ENCODE assay signal across 11 cellular contexts in the genomic region with DNA sequence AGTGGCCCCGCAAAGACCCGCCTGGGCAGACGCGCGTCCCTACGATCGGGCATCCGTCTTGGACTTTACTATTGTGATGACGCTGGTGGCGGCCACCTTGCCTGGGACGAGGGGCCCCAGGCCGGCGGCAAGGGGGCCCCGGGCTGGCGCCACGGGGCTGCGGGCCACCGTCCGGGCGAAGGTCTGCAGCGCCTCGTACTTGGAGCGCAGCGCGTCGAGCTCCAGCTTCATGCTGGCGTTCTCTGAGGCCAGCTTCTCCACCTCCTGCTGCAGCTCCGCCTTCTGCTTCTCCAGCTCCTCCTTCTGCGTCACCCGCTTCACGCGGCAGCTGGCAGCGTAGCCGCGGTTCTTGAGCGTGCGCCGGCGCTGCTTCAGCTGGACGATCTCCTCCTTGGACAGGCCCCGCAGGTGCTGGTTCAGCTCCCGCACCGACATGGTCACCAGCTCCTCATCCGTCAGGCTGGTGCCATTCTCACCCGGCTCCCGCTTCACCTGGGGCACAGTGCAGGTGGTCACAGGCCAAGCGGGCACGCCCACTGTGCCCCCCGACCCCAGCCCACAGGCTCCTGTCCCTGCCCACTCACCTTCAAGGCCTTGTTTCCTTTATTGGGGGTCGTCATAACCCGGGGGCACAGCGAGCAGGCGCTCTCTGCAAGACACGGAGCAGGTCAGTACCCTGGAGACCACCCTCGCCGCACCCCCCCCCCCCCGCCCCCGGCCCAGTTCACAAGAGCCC. TPM values are rescaled to one million over a fixed set of nuclear protein-coding genes. Genes with fewer than 3 reads are reported as not detected.
A peak's percentile ranks its signal among the peaks of the same experiment; 100 is the strongest.
DNase-seq lines count a peak whose midpoint lies in the region; ATAC-seq and TF ChIP-seq lines count a peak whose summit lies in the region.
"Had no signal": no experiment of that assay in that cellular context is flagged by ENCODE, and none has a peak within 500 bp of the region (broad histone marks: within the 10 kb centered on the region; RNA-seq: fewer than 3 reads in every experiment).

No MANE protein-coding gene starts in this region.

- no peak overlapping the region for H3K23ac ChIP-seq in H9 (ENCODE audit: insufficient read length, low read depth, low read length)

- H2BK12ac ChIP-seq in H9 (ENCODE audit: insufficient read length, low read depth, low read length), result no peak overlapping the region

- H3K27ac ChIP-seq in H9 (ENCODE audit: insufficient read length, low read depth, low read length) (peak overlapping the region; percentile 17), WERI-Rb-1 (peak overlapping the region; percentile 67)

- H3K27me3 Mint-ChIP-seq in H9 (ENCODE audit: low read depth), result no peaks in the 10 kb centered on the region
- H3K27me3 Mint-ChIP-seq in glutamatergic neuron (ENCODE audit: unreplicated experiment), result peaks cover 8% of the 10 kb centered on the region
- no peaks in the 10 kb centered on the region for H3K27me3 Mint-ChIP-seq in activated T-helper 2 cell treated with anti-CD3 and anti-CD28 coated beads, Interferon-gamma antibody, Interleukin-2, Interleukin-4, amounts not matched to agents 10 μg/mL and 5 μg/mL and 100 μg/mL, durations not matched to agents 14 hours and 24 hours and 36 hours (ENCODE audit: low read depth)
- H3K27me3 Mint-ChIP-seq: stimulated activated naive CD8-positive, alpha-beta T cell treated with anti-CD3 and anti-CD28 coated beads, Interleukin-15, Interleukin-2, amounts not matched to agents 100 ng/mL and 50 ng/mL, for 24 hours had no signal

- no peak overlapping the region for H3K56ac ChIP-seq in H9 (ENCODE audit: insufficient read length, low read depth, low read length)

- H3K36me3 ChIP-seq in WERI-Rb-1, result peaks cover 35% of the 10 kb centered on the region

- H3K4me1 Mint-ChIP-seq in H9, result peaks cover 35 to 38% of the 10 kb centered on the region in 2 experiments
- peaks cover 28% of the 10 kb centered on the region for H3K4me1 Mint-ChIP-seq in glutamatergic neuron (ENCODE audit: low read depth, unreplicated experiment)
- peaks cover 10% of the 10 kb centered on the region for H3K4me1 Mint-ChIP-seq in stimulated activated effector memory CD8-positive, alpha-beta T cell treated with anti-CD3 and anti-CD28 coated beads, Interleukin-12 subunit alpha, Interleukin-12 subunit beta, amount 100 ng/mL, for 72 hours
- peaks cover 16% of the 10 kb centered on the region for H3K4me1 Mint-ChIP-seq in activated T-helper 2 cell treated with anti-CD3 and anti-CD28 coated beads, Interferon-gamma antibody, Interleukin-2, Interleukin-4, amounts not matched to agents 10 μg/mL and 5 μg/mL and 100 μg/mL, durations not matched to agents 14 hours and 24 hours and 36 hours (ENCODE audit: low read depth)

- H3K4me3 ChIP-seq in WERI-Rb-1 (ENCODE audit: low read depth, low read length), result peak overlapping the region; percentile 34; the same call in 1 of the 2 replicates

- H3K27me3 ChIP-seq in H9 (ENCODE audit: insufficient read depth, low read length), result no peaks in the 10 kb centered on the region
- no peaks in the 10 kb centered on the region for H3K27me3 ChIP-seq in WERI-Rb-1 (ENCODE audit: insufficient read depth, low read depth, severe bottlenecking)

- peaks cover 12 to 33% (median 25%) of the 10 kb centered on the region in 3 experiments; a peak in 6 of 7 replicates for H3K36me3 Mint-ChIP-seq in H9 (ENCODE audit: insufficient read depth in 1 of 3, low read depth in 3 of 3)
- peaks cover 5% of the 10 kb centered on the region for H3K36me3 Mint-ChIP-seq in glutamatergic neuron (ENCODE audit: unreplicated experiment)
- peaks cover 57% of the 10 kb centered on the region for H3K36me3 Mint-ChIP-seq in stimulated activated effector memory CD8-positive, alpha-beta T cell treated with anti-CD3 and anti-CD28 coated beads, Interleukin-12 subunit alpha, Interleukin-12 subunit beta, amount 100 ng/mL, for 72 hours
- H3K36me3 Mint-ChIP-seq in activated T-helper 2 cell treated with anti-CD3 and anti-CD28 coated beads, Interferon-gamma antibody, Interleukin-2, Interleukin-4, amounts not matched to agents 10 μg/mL and 5 μg/mL and 100 μg/mL, durations not matched to agents 14 hours and 24 hours and 36 hours (ENCODE audit: low read depth), result peaks cover 25% of the 10 kb centered on the region

- no peak for DNase-seq in H9
- no peak for DNase-seq in WERI-Rb-1
- no peak for DNase-seq in glutamatergic neuron
- no peak for DNase-seq in stimulated activated effector memory CD8-positive, alpha-beta T cell treated with anti-CD3 and anti-CD28 coated beads, Interleukin-12 subunit alpha, Interleukin-12 subunit beta, amount 100 ng/mL, for 72 hours (ENCODE audit: low spot score in 2 of 2)
- no peak for DNase-seq in activated T-helper 2 cell treated with anti-CD3 and anti-CD28 coated beads, Interferon-gamma antibody, Interleukin-2, Interleukin-4, amounts not matched to agents 10 μg/mL and 5 μg/mL and 100 μg/mL, durations not matched to agents 14 hours and 24 hours and 36 hours (ENCODE audit: low spot score)
- no peak for DNase-seq in NCI-H774 (lab: John Stamatoyannopoulos, UW)
- DNase-seq in islet precursor cell, result no peak
- no peak for DNase-seq in epidermal melanocyte (ENCODE audit: insufficient read length, low spot score)
- DNase-seq: activated naive CD4-positive, alpha-beta T cell; NCI-H2171 treated with DMSO at 0.1 percent for 48 hours had no signal

- H2BK120ac ChIP-seq in H9 (ENCODE audit: low read depth, low read length, poor library complexity, severe bottlenecking), result no peak overlapping the region

- H3K9me3 ChIP-seq in H9 (ENCODE audit: control insufficient read depth, low read depth, low read length) (no peaks in the 10 kb centered on the region), WERI-Rb-1 (ENCODE audit: severe bottlenecking) (no peaks in the 10 kb centered on the region)

- no CpG with 5 or more reads among the region's 58 CpGs for WGBS in H9 (ENCODE audit: extremely low coverage, insufficient read length, low lambda C conversion rate)

- no peak overlapping the region for H3K18ac ChIP-seq in H9 (ENCODE audit: insufficient read length, low read depth, low read length)

- peak overlapping the region in 2 of 3 experiments; percentile 73 to 99; a peak in 4 of 7 replicates for H3K27ac Mint-ChIP-seq in H9
- H3K27ac Mint-ChIP-seq in glutamatergic neuron (ENCODE audit: unreplicated experiment), result no peak overlapping the region
- peak overlapping the region; percentile 41 for H3K27ac Mint-ChIP-seq in stimulated activated effector memory CD8-positive, alpha-beta T cell treated with anti-CD3 and anti-CD28 coated beads, Interleukin-12 subunit alpha, Interleukin-12 subunit beta, amount 100 ng/mL, for 72 hours
- H3K27ac Mint-ChIP-seq in activated T-helper 2 cell treated with anti-CD3 and anti-CD28 coated beads, Interferon-gamma antibody, Interleukin-2, Interleukin-4, amounts not matched to agents 10 μg/mL and 5 μg/mL and 100 μg/mL, durations not matched to agents 14 hours and 24 hours and 36 hours, result no peak overlapping the region
- H3K27ac Mint-ChIP-seq: stimulated activated naive CD8-positive, alpha-beta T cell treated with anti-CD3 and anti-CD28 coated beads, Interleukin-15, Interleukin-2, amounts not matched to agents 100 ng/mL and 50 ng/mL, for 24 hours had no signal

- H4K91ac ChIP-seq in H9 (ENCODE audit: insufficient read length, low read depth, low read length), result no peak overlapping the region

- no peaks in the 10 kb centered on the region for H4K20me1 ChIP-seq in H9 (ENCODE audit: control insufficient read depth, insufficient read depth, insufficient read length)

- peaks cover 6% of the 10 kb centered on the region for H3K23me2 ChIP-seq in H9 (ENCODE audit: insufficient read length, low read depth, low read length, poor library complexity, severe bottlenecking)

- peak overlapping the region; percentile 37 for H3K4me2 ChIP-seq in H9 (ENCODE audit: insufficient read depth, insufficient read length, low read length)

- no peak overlapping the region; the same call in 1 of the 2 replicates for H3K14ac ChIP-seq in H9 (ENCODE audit: insufficient read depth, low read length)

- peaks cover 22% of the 10 kb centered on the region; the same call in 1 of the 2 replicates for H3K79me2 ChIP-seq in H9 (ENCODE audit: insufficient read depth, low read length)

- no peak overlapping the region for H2BK15ac ChIP-seq in H9 (ENCODE audit: low read depth, low read length)

- peaks cover 5% of the 10 kb centered on the region for H3K79me1 ChIP-seq in H9 (ENCODE audit: insufficient read depth, low read depth, low read length, poor library complexity, severe bottlenecking)

- no peak for TF ChIP-seq CTCF in H9 (conservative IDR thresholded peaks at IDR 0.05)
- TF ChIP-seq CTCF in WERI-Rb-1 (IDR thresholded peaks at IDR 0.05; ENCODE audit: low read depth, low read length), result no peak
- TF ChIP-seq CTCF in glutamatergic neuron (IDR thresholded peaks at IDR 0.05; ENCODE audit: partially characterized antibody, unreplicated experiment), result no peak

- no peak overlapping the region for H3T11ph ChIP-seq in H9 (ENCODE audit: low read length)

- no peak overlapping the region for H4K5ac ChIP-seq in H9 (ENCODE audit: insufficient read length, low read depth, low read length)

- H3K4me3 Mint-ChIP-seq in H9 (peak overlapping the region; percentile 29 to 61; a peak in 2 of 5 replicates), glutamatergic neuron (ENCODE audit: unreplicated experiment) (peak overlapping the region; percentile 34)
- no peak overlapping the region for H3K4me3 Mint-ChIP-seq in stimulated activated effector memory CD8-positive, alpha-beta T cell treated with anti-CD3 and anti-CD28 coated beads, Interleukin-12 subunit alpha, Interleukin-12 subunit beta, amount 100 ng/mL, for 72 hours
- no peak overlapping the region for H3K4me3 Mint-ChIP-seq in activated T-helper 2 cell treated with anti-CD3 and anti-CD28 coated beads, Interferon-gamma antibody, Interleukin-2, Interleukin-4, amounts not matched to agents 10 μg/mL and 5 μg/mL and 100 μg/mL, durations not matched to agents 14 hours and 24 hours and 36 hours (ENCODE audit: low read depth)
- H3K4me3 Mint-ChIP-seq: stimulated activated naive CD8-positive, alpha-beta T cell treated with anti-CD3 and anti-CD28 coated beads, Interleukin-15, Interleukin-2, amounts not matched to agents 100 ng/mL and 50 ng/mL, for 24 hours had no signal

- no peak overlapping the region for H3K9ac ChIP-seq in H9 (ENCODE audit: extremely low read depth, insufficient read length, low read length)

- H2BK5ac ChIP-seq in H9 (ENCODE audit: insufficient read length, low read length), result no peak overlapping the region

- intact Hi-C loops in activated T-helper 2 cell treated with anti-CD3 and anti-CD28 coated beads, Interferon-gamma antibody, Interleukin-2, Interleukin-4, amounts not matched to agents 10 μg/mL and 5 μg/mL and 100 μg/mL, durations not matched to agents 14 hours and 24 hours and 36 hours (cut with micrococcal nuclease), result no loop called here

- H2AK5ac ChIP-seq in H9 (ENCODE audit: insufficient read length, low read length), result no peak overlapping the region

- H3K9me3 Mint-ChIP-seq in H9 (no peaks in the 10 kb centered on the region), glutamatergic neuron (ENCODE audit: unreplicated experiment) (peaks cover 10% of the 10 kb centered on the region)
- H3K9me3 Mint-ChIP-seq in stimulated activated effector memory CD8-positive, alpha-beta T cell treated with anti-CD3 and anti-CD28 coated beads, Interleukin-12 subunit alpha, Interleukin-12 subunit beta, amount 100 ng/mL, for 72 hours, result no peaks in the 10 kb centered on the region
- no peaks in the 10 kb centered on the region for H3K9me3 Mint-ChIP-seq in activated T-helper 2 cell treated with anti-CD3 and anti-CD28 coated beads, Interferon-gamma antibody, Interleukin-2, Interleukin-4, amounts not matched to agents 10 μg/mL and 5 μg/mL and 100 μg/mL, durations not matched to agents 14 hours and 24 hours and 36 hours
- H3K9me3 Mint-ChIP-seq: stimulated activated naive CD8-positive, alpha-beta T cell treated with anti-CD3 and anti-CD28 coated beads, Interleukin-15, Interleukin-2, amounts not matched to agents 100 ng/mL and 50 ng/mL, for 24 hours had no signal

- no peak overlapping the region for H4K8ac ChIP-seq in H9 (replicated peaks; ENCODE audit: insufficient read length, low read depth, low read length)

- H2AFZ ChIP-seq in H9 (ENCODE audit: low read length), result no peak overlapping the region

- H3K4me1 ChIP-seq in H9 (ENCODE audit: insufficient read depth, low read length), result peaks cover 3% of the 10 kb centered on the region; the same call in 1 of the 2 replicates

- no peak for ATAC-seq in stimulated activated effector memory CD8-positive, alpha-beta T cell treated with anti-CD3 and anti-CD28 coated beads, Interleukin-12 subunit alpha, Interleukin-12 subunit beta, amount 100 ng/mL, for 72 hours

- no peak overlapping the region for H3K4ac ChIP-seq in H9 (ENCODE audit: low read depth, low read length)

- no peak overlapping the region for H2BK20ac ChIP-seq in H9 (ENCODE audit: low read depth, low read length, poor library complexity, severe bottlenecking)

RNA-seq across cellular contexts. Expression of a gene that starts 4.8 kb away (rescaled TPM):
- total RNA-seq in H9 (2021) (28.7 and 29.7 TPM in 2 replicates), glutamatergic neuron (ENCODE audit: unreplicated experiment) (38.7 TPM)
- 50.2 and 55.7 TPM in 2 replicates for total RNA-seq in activated T-helper 2 cell treated with anti-CD3 and anti-CD28 coated beads, Interferon-gamma antibody, Interleukin-2, Interleukin-4, amounts not matched to agents 10 μg/mL and 5 μg/mL and 100 μg/mL, durations not matched to agents 14 hours and 24 hours and 36 hours

RNA-seq across cellular contexts. Expression of a gene that starts 4.8 kb away (rescaled TPM):
- total RNA-seq in H9 (2021) (31.4 and 33.7 TPM in 2 replicates), glutamatergic neuron (ENCODE audit: unreplicated experiment) (30.6 TPM)
- total RNA-seq in activated T-helper 2 cell treated with anti-CD3 and anti-CD28 coated beads, Interferon-gamma antibody, Interleukin-2, Interleukin-4, amounts not matched to agents 10 μg/mL and 5 μg/mL and 100 μg/mL, durations not matched to agents 14 hours and 24 hours and 36 hours, result 30.3 and 31.8 TPM in 2 replicates

RNA-seq across cellular contexts. Expression of a gene that starts 11.5 kb away (rescaled TPM):
- total RNA-seq in H9 (2021) (24.5 and 24.9 TPM in 2 replicates), glutamatergic neuron (ENCODE audit: unreplicated experiment) (63.0 TPM)
- total RNA-seq in activated T-helper 2 cell treated with anti-CD3 and anti-CD28 coated beads, Interferon-gamma antibody, Interleukin-2, Interleukin-4, amounts not matched to agents 10 μg/mL and 5 μg/mL and 100 μg/mL, durations not matched to agents 14 hours and 24 hours and 36 hours, result 51.5 and 51.7 TPM in 2 replicates

RNA-seq across cellular contexts. Expression of a gene that starts 14.4 kb away (rescaled TPM):
- total RNA-seq in H9 (2021), result 111 and 116 TPM in 2 replicates
- total RNA-seq in glutamatergic neuron (ENCODE audit: unreplicated experiment), result 68.1 TPM
- 99.9 and 105 TPM in 2 replicates for total RNA-seq in activated T-helper 2 cell treated with anti-CD3 and anti-CD28 coated beads, Interferon-gamma antibody, Interleukin-2, Interleukin-4, amounts not matched to agents 10 μg/mL and 5 μg/mL and 100 μg/mL, durations not matched to agents 14 hours and 24 hours and 36 hours

RNA-seq across cellular contexts. Expression of a gene that starts 20.7 kb away (rescaled TPM):
- total RNA-seq in H9 (2021) (2.1 and 2.4 TPM in 2 replicates), glutamatergic neuron (ENCODE audit: unreplicated experiment) (0.96 TPM)
- total RNA-seq in activated T-helper 2 cell treated with anti-CD3 and anti-CD28 coated beads, Interferon-gamma antibody, Interleukin-2, Interleukin-4, amounts not matched to agents 10 μg/mL and 5 μg/mL and 100 μg/mL, durations not matched to agents 14 hours and 24 hours and 36 hours, result 0.28 and 0.39 TPM in 2 replicates

Comparison
In these comparisons a context has a peak if more than half of its experiments do, and no peak if none do; other contexts are left out.
1. H3K27ac Mint-ChIP-seq: peak in H9 (2 of 3) and stimulated activated effector memory CD8-positive, alpha-beta T cell treated with anti-CD3 and anti-CD28 coated beads, Interleukin-12 subunit alpha, Interleukin-12 subunit beta, amount 100 ng/mL, for 72 hours (single experiment); none in glutamatergic neuron (single experiment) and activated T-helper 2 cell treated with anti-CD3 and anti-CD28 coated beads, Interferon-gamma antibody, Interleukin-2, Interleukin-4, amounts not matched to agents 10 μg/mL and 5 μg/mL and 100 μg/mL, durations not matched to agents 14 hours and 24 hours and 36 hours (single experiment).
2. H3K4me3 Mint-ChIP-seq: peak in H9 (2 of 2) and glutamatergic neuron (single experiment); none in stimulated activated effector memory CD8-positive, alpha-beta T cell treated with anti-CD3 and anti-CD28 coated beads, Interleukin-12 subunit alpha, Interleukin-12 subunit beta, amount 100 ng/mL, for 72 hours (single experiment) and activated T-helper 2 cell treated with anti-CD3 and anti-CD28 coated beads, Interferon-gamma antibody, Interleukin-2, Interleukin-4, amounts not matched to agents 10 μg/mL and 5 μg/mL and 100 μg/mL, durations not matched to agents 14 hours and 24 hours and 36 hours (single experiment).